ENCODE assay signal across 24 cellular contexts in genomic region chr6:150634641-150635292, GRCh38. TPM values are rescaled to one million over a fixed set of nuclear protein-coding genes. Genes with fewer than 3 reads are reported as not detected.
A peak's percentile ranks its signal among the peaks of the same experiment; 100 is the strongest.
DNase-seq lines count a peak whose midpoint lies in the region; ATAC-seq and TF ChIP-seq lines count a peak whose summit lies in the region.
"Had no signal": no experiment of that assay in that cellular context is flagged by ENCODE, and none has a peak within 500 bp of the region (broad histone marks: within the 10 kb centered on the region; RNA-seq: fewer than 3 reads in every experiment).

No MANE protein-coding gene starts in this region.

- H2AFZ ChIP-seq in OCI-LY3 (ENCODE audit: low read depth, low read length), result no peak overlapping the region
- no peak overlapping the region for H2AFZ ChIP-seq in PC-9

- H3K4me3 Mint-ChIP-seq in endothelial cell (ENCODE audit: unreplicated experiment), result no peak overlapping the region
- no peak overlapping the region for H3K4me3 Mint-ChIP-seq in CD4-positive, alpha-beta T cell
- H3K4me3 Mint-ChIP-seq: immature natural killer cell; stimulated activated naive CD8-positive, alpha-beta T cell treated with anti-CD3 and anti-CD28 coated beads, Interleukin-15, amount 100 ng/mL, for 72 hours; T-helper 2 cell treated with Interferon-gamma antibody and Interleukin-4, amounts not matched to agents 5 μg/mL and 100 μg/mL, for 36 hours had no signal

- CTCF ChIA-PET in CD4-positive, alpha-beta T cell (lab: Charles Lee), result no interaction called here
- CTCF ChIA-PET in PC-9 (lab: Charles Lee), result no interaction called here

- peak overlapping the region; percentile 100 for H3K9ac ChIP-seq in OCI-LY3 (ENCODE audit: low read length)

- DNase-seq in left ventricle myocardium inferior (no peak), left ventricle myocardium superior (no peak), endothelial cell (ENCODE audit: low spot score) (no peak), uterus (no peak), NCI-H2029 (lab: John Stamatoyannopoulos, UW) (no peak), PC-9 (no peak)
- DNase-seq in CD4-positive, alpha-beta T cell, result no peak
- DNase-seq: ACHN; activated CD4-positive, alpha-beta T cell treated with anti-CD3 and anti-CD28 coated beads, Interleukin-2, amount 50 U/mL, for 48 hours; activated gamma-delta T cell; effector CD4-positive, alpha-beta T cell; immature natural killer cell; mesendoderm; NCI-H2029 treated with DMSO at 0.1 percent for 48 hours; NCI-H69; sigmoid colon; stimulated activated naive CD8-positive, alpha-beta T cell treated with anti-CD3 and anti-CD28 coated beads, Interleukin-15, amount 100 ng/mL, for 72 hours had no signal

- H3K9me2 ChIP-seq in PC-9 (ENCODE audit: insufficient read depth), result 0 out of 2 replicates have a peak, but pooled peaks cover 4% of the 10 kb centered on the region

- no peaks in the 10 kb centered on the region for H4K20me1 ChIP-seq in OCI-LY3 (ENCODE audit: insufficient read depth, low read length)
- no peaks in the 10 kb centered on the region for H4K20me1 ChIP-seq in PC-9 (ENCODE audit: insufficient read depth)

- H3K27me3 ChIP-seq in left ventricle myocardium inferior (ENCODE audit: low read depth), result no peaks in the 10 kb centered on the region
- H3K27me3 ChIP-seq in OCI-LY3 (ENCODE audit: low read depth, low read length), result no peaks in the 10 kb centered on the region
- H3K27me3 ChIP-seq in uterus, result no peaks in the 10 kb centered on the region
- no peaks in the 10 kb centered on the region for H3K27me3 ChIP-seq in CD4-positive, alpha-beta T cell (ENCODE audit: control insufficient read depth, insufficient read depth, low read length)
- H3K27me3 ChIP-seq in PC-9 (ENCODE audit: insufficient read depth, low read depth), result no peaks in the 10 kb centered on the region
- H3K27me3 ChIP-seq: sigmoid colon, vagina had no signal

- H3K9me3 Mint-ChIP-seq in endothelial cell (ENCODE audit: unreplicated experiment), result no peaks in the 10 kb centered on the region
- H3K9me3 Mint-ChIP-seq in CD4-positive, alpha-beta T cell, result no peaks in the 10 kb centered on the region
- H3K9me3 Mint-ChIP-seq: immature natural killer cell; stimulated activated naive CD8-positive, alpha-beta T cell treated with anti-CD3 and anti-CD28 coated beads, Interleukin-15, amount 100 ng/mL, for 72 hours; T-helper 2 cell treated with Interferon-gamma antibody and Interleukin-4, amounts not matched to agents 5 μg/mL and 100 μg/mL, for 36 hours had no signal

- H3K36me3 Mint-ChIP-seq in endothelial cell (ENCODE audit: low read depth, unreplicated experiment), result peaks cover 25% of the 10 kb centered on the region
- no peaks in the 10 kb centered on the region for H3K36me3 Mint-ChIP-seq in CD4-positive, alpha-beta T cell (ENCODE audit: low read depth)
- H3K36me3 Mint-ChIP-seq: immature natural killer cell had no signal

- H3K4me3 ChIP-seq in left ventricle myocardium inferior (no peak overlapping the region), OCI-LY3 (ENCODE audit: low read length) (peak overlapping the region; percentile 98), uterus (no peak overlapping the region), PC-9 (no peak overlapping the region)
- H3K4me3 ChIP-seq: sigmoid colon, vagina had no signal

- peaks cover 96% of the 10 kb centered on the region for H3K79me2 ChIP-seq in OCI-LY3 (ENCODE audit: low read length)
- no peaks in the 10 kb centered on the region for H3K79me2 ChIP-seq in PC-9 (ENCODE audit: low read depth)

- H3K4me2 ChIP-seq in OCI-LY3 (ENCODE audit: low read length) (peak overlapping the region; percentile 97), PC-9 (no peak overlapping the region)

- peaks cover 3% of the 10 kb centered on the region for H3K27me3 Mint-ChIP-seq in endothelial cell (ENCODE audit: unreplicated experiment)
- no peaks in the 10 kb centered on the region for H3K27me3 Mint-ChIP-seq in CD4-positive, alpha-beta T cell

- no TSS peak for BruUV-seq in PC-9 (replicated peaks; lab: Mats Ljungman, UMichigan)

- peaks cover 82% of the 10 kb centered on the region for H3K4me1 Mint-ChIP-seq in endothelial cell (ENCODE audit: unreplicated experiment)
- peaks cover 32% of the 10 kb centered on the region for H3K4me1 Mint-ChIP-seq in CD4-positive, alpha-beta T cell (ENCODE audit: low read depth)

- no peak for TF ChIP-seq CTCF in left ventricle myocardium inferior (IDR thresholded peaks at IDR 0.05; ENCODE audit: borderline replicate concordance)
- no peak for TF ChIP-seq CTCF in OCI-LY3 (IDR thresholded peaks at IDR 0.05; ENCODE audit: low read depth, low read length)
- no peak for TF ChIP-seq CTCF in endothelial cell (IDR thresholded peaks at IDR 0.05; ENCODE audit: unreplicated experiment)
- TF ChIP-seq CTCF in uterus (IDR thresholded peaks at IDR 0.05), result no peak
- no peak for TF ChIP-seq CTCF in CD4-positive, alpha-beta T cell (IDR thresholded peaks at IDR 0.05)
- no peak for TF ChIP-seq CTCF in PC-9 (conservative IDR thresholded peaks at IDR 0.05)

- intact Hi-C loops in left ventricle myocardium inferior (cut with micrococcal nuclease) (no loop called here), left ventricle myocardium superior (cut with micrococcal nuclease) (no loop called here), uterus (cut with DNase I; ENCODE audit: low total_unique reads) (no loop called here), PC-9 (cut with micrococcal nuclease; ENCODE audit: unreplicated experiment) (no loop called here)
- intact Hi-C loops in CD4-positive, alpha-beta T cell (cut with DNase I, micrococcal nuclease), result no loop called here

- TF ChIP-seq POLR2A in uterus (IDR thresholded peaks at IDR 0.05), result no peak

- POLR2A ChIA-PET in CD4-positive, alpha-beta T cell (lab: Charles Lee), result no interaction called here
- POLR2A ChIA-PET in PC-9 (lab: Charles Lee; ENCODE audit: unreplicated experiment), result no interaction called here

- H3K27ac ChIP-seq in left ventricle myocardium inferior (replicated peaks), result peak overlapping the region; percentile 13
- peak overlapping the region; percentile 100 for H3K27ac ChIP-seq in OCI-LY3 (ENCODE audit: low read length)
- peak overlapping the region; percentile 2 to 42 for H3K27ac ChIP-seq in uterus
- H3K27ac ChIP-seq in CD4-positive, alpha-beta T cell (ENCODE audit: low read depth, low read length), result no peak overlapping the region
- no peak overlapping the region for H3K27ac ChIP-seq in PC-9
- H3K27ac ChIP-seq: HL-60, RWPE1, vagina had no signal

- peaks cover 41% of the 10 kb centered on the region for H3K4me1 ChIP-seq in left ventricle myocardium inferior
- peaks cover 80% of the 10 kb centered on the region for H3K4me1 ChIP-seq in OCI-LY3 (ENCODE audit: low read length)
- H3K4me1 ChIP-seq in uterus, result no peaks in the 10 kb centered on the region
- peaks cover 13% of the 10 kb centered on the region for H3K4me1 ChIP-seq in PC-9 (replicated peaks; ENCODE audit: insufficient read depth)

- H3K27ac Mint-ChIP-seq in endothelial cell (ENCODE audit: unreplicated experiment), result peak overlapping the region; percentile 17
- H3K27ac Mint-ChIP-seq in CD4-positive, alpha-beta T cell, result no peak overlapping the region
- H3K27ac Mint-ChIP-seq: immature natural killer cell; T-helper 2 cell treated with Interferon-gamma antibody and Interleukin-4, amounts not matched to agents 5 μg/mL and 100 μg/mL, for 36 hours had no signal

- H3F3A ChIP-seq in PC-9 (ENCODE audit: insufficient read depth, low read depth), result 0 out of 2 replicates have a peak, but pooled peaks cover 5% of the 10 kb centered on the region

- no peak for ATAC-seq in left ventricle myocardium superior
- no peak for ATAC-seq in CD4-positive, alpha-beta T cell (ENCODE audit: poor library complexity)
- ATAC-seq: HCT116; stimulated activated naive CD8-positive, alpha-beta T cell treated with anti-CD3 and anti-CD28 coated beads, Interleukin-15, amount 100 ng/mL, for 72 hours had no signal

- H3K9me3 ChIP-seq in left ventricle myocardium inferior (replicated peaks) (no peaks in the 10 kb centered on the region), OCI-LY3 (ENCODE audit: insufficient read depth, low read length) (no peaks in the 10 kb centered on the region), uterus (no peaks in the 10 kb centered on the region), PC-9 (ENCODE audit: insufficient read depth, low read depth) (no peaks in the 10 kb centered on the region)
- no peaks in the 10 kb centered on the region for H3K9me3 ChIP-seq in CD4-positive, alpha-beta T cell (ENCODE audit: control insufficient read depth, low read length)
- H3K9me3 ChIP-seq: sigmoid colon, vagina had no signal

- H3K36me3 ChIP-seq in left ventricle myocardium inferior (no peaks in the 10 kb centered on the region), OCI-LY3 (replicated peaks; ENCODE audit: low read depth, low read length) (peaks cover 10% of the 10 kb centered on the region), uterus (no peaks in the 10 kb centered on the region), PC-9 (ENCODE audit: low read depth) (no peaks in the 10 kb centered on the region)
- H3K36me3 ChIP-seq: sigmoid colon, vagina had no signal

RNA-seq across cellular contexts. Expression of gene PLEKHG1, which starts 35.1 kb away (rescaled TPM):
- total RNA-seq in left ventricle myocardium inferior, result 7.4 TPM
- total RNA-seq in left ventricle myocardium superior, result 7.6 TPM
- 135 TPM for total RNA-seq in endothelial cell (ENCODE audit: unreplicated experiment)
- total RNA-seq in uterus, result 10 to 100 TPM in 3 of 4 donors, 1 to 10 TPM in 1; 7.2 to 50.3 (median 33.0) TPM
- 1 to 10 TPM; 1.5 to 1.8 TPM for total RNA-seq in CD4-positive, alpha-beta T cell
- total RNA-seq in PC-9 (2021), result 8.9 and 9.9 TPM in 2 replicates
- total RNA-seq: LHCN-M2 had no signal

Comparison
In these comparisons a context has a peak if more than half of its experiments do, and no peak if none do; other contexts are left out.
1. H3K27ac ChIP-seq: peak in left ventricle myocardium inferior (single experiment), OCI-LY3 (single experiment) and uterus (2 of 2); none in CD4-positive, alpha-beta T cell (single experiment) and PC-9 (single experiment).